In genomic region chr14:99272669-99273024, GRCh38 we compare ENCODE assay signal across 8 cellular contexts. TPM values are rescaled to one million over a fixed set of nuclear protein-coding genes. Genes with fewer than 3 reads are reported as not detected.
A peak's percentile ranks its signal among the peaks of the same experiment; 100 is the strongest.
DNase-seq lines count a peak whose midpoint lies in the region; ATAC-seq and TF ChIP-seq lines count a peak whose summit lies in the region.

No MANE protein-coding gene starts in this region.

- no peaks in the 10 kb centered on the region for H3K9me3 Mint-ChIP-seq in mesothelial cell of epicardium

- H3K9me3 ChIP-seq in HEK293 (ENCODE audit: control insufficient read depth, insufficient read depth, low read depth, low read length) = no peaks in the 10 kb centered on the region

- POLR2A ChIA-PET in HEK293 (lab: Yijun Ruan, JAX) = no interaction called here

- DNase-seq in AG10803 (ENCODE audit: low read depth) (no peak), astrocyte of the hippocampus (ENCODE audit: low read depth, low spot score) (peak; percentile 11), mesothelial cell of epicardium (ENCODE audit: low spot score in 2 of 2, unreplicated experiment in 2 of 2) (no peak), HuH-7 (ENCODE audit: low spot score) (no peak), KG1 (lab: John Stamatoyannopoulos, UW) (no peak)

- peaks cover 37% of the 10 kb centered on the region for H3K27me3 Mint-ChIP-seq in mesothelial cell of epicardium (ENCODE audit: low read depth)

- H3K36me3 Mint-ChIP-seq in mesothelial cell of epicardium = no peaks in the 10 kb centered on the region

- peak overlapping the region; percentile 88 for H3K27ac Mint-ChIP-seq in mesothelial cell of epicardium

- CTCF ChIA-PET in HEK293 (lab: Yijun Ruan, JAX) = interaction anchor here (0.8 to 1.0 kb wide), 2 partner anchors 1280 to 1349 kb away, joined by 3 to 6 read pairs; no protein-coding TSS in a partner anchor

- no peaks in the 10 kb centered on the region; the same call in 1 of the 2 replicates for H3K4me1 ChIP-seq in HEK293 (ENCODE audit: control insufficient read depth, insufficient read depth, low read length)

- H3K4me1 Mint-ChIP-seq in mesothelial cell of epicardium = peaks cover 50% of the 10 kb centered on the region

- no peak for ATAC-seq in GM18909 (IDR thresholded peaks at IDR 0.05; ENCODE audit: poor library complexity, unreplicated experiment)
- ATAC-seq in GM21367 (IDR thresholded peaks at IDR 0.05; ENCODE audit: unreplicated experiment) = no peak

- H3K4me3 ChIP-seq in AG10803 (ENCODE audit: low read length) (peak overlapping the region; percentile 62), HEK293 (ENCODE audit: low read depth, low read length) (peak overlapping the region; percentile 73)

- peak overlapping the region; percentile 83 for H3K4me3 Mint-ChIP-seq in mesothelial cell of epicardium

- no peak for TF ChIP-seq CTCF in AG10803 (conservative IDR thresholded peaks at IDR 0.05; ENCODE audit: low read length)
- TF ChIP-seq CTCF in HEK293 (tag by site-specific recombination; IDR thresholded peaks at IDR 0.05) = no peak
- no peak for TF ChIP-seq CTCF in mesothelial cell of epicardium (IDR thresholded peaks at IDR 0.05; ENCODE audit: unreplicated experiment)

- peak overlapping the region; percentile 31; the same call in 1 of the 2 replicates for H3K27ac ChIP-seq in HEK293 (ENCODE audit: extremely low read depth, low read depth, low read length)

- H3K36me3 ChIP-seq in HEK293 (ENCODE audit: control insufficient read depth in 2 of 2, insufficient read depth in 1 of 2, low read length in 2 of 2) = no peaks in the 10 kb centered on the region

TF ChIP-seq in HEK293, 187 proteins besides CTCF, POLR2A, EP300 and RAD21:
- TF ChIP-seq, protein P1, sequence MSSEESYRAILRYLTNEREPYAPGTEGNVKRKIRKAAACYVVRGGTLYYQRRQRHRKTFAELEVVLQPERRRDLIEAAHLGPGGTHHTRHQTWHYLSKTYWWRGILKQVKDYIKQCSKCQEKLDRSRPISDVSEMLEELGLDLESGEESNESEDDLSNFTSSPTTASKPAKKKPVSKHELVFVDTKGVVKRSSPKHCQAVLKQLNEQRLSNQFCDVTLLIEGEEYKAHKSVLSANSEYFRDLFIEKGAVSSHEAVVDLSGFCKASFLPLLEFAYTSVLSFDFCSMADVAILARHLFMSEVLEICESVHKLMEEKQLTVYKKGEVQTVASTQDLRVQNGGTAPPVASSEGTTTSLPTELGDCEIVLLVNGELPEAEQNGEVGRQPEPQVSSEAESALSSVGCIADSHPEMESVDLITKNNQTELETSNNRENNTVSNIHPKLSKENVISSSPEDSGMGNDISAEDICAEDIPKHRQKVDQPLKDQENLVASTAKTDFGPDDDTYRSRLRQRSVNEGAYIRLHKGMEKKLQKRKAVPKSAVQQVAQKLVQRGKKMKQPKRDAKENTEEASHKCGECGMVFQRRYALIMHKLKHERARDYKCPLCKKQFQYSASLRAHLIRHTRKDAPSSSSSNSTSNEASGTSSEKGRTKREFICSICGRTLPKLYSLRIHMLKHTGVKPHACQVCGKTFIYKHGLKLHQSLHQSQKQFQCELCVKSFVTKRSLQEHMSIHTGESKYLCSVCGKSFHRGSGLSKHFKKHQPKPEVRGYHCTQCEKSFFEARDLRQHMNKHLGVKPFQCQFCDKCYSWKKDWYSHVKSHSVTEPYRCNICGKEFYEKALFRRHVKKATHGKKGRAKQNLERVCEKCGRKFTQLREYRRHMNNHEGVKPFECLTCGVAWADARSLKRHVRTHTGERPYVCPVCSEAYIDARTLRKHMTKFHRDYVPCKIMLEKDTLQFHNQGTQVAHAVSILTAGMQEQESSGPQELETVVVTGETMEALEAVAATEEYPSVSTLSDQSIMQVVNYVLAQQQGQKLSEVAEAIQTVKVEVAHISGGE (tag by site-specific recombination; conservative IDR thresholded peaks at IDR 0.05; ENCODE audit: low read depth) = no peak
- TF ChIP-seq ZFHX2 (tag by site-specific recombination; conservative IDR thresholded peaks at IDR 0.05) = peak; percentile 39; the same call in 1 of the 2 replicates
- TF ChIP-seq ZNF37A (tag by site-specific recombination; IDR thresholded peaks at IDR 0.05) = no peak
- TF ChIP-seq, protein P2, sequence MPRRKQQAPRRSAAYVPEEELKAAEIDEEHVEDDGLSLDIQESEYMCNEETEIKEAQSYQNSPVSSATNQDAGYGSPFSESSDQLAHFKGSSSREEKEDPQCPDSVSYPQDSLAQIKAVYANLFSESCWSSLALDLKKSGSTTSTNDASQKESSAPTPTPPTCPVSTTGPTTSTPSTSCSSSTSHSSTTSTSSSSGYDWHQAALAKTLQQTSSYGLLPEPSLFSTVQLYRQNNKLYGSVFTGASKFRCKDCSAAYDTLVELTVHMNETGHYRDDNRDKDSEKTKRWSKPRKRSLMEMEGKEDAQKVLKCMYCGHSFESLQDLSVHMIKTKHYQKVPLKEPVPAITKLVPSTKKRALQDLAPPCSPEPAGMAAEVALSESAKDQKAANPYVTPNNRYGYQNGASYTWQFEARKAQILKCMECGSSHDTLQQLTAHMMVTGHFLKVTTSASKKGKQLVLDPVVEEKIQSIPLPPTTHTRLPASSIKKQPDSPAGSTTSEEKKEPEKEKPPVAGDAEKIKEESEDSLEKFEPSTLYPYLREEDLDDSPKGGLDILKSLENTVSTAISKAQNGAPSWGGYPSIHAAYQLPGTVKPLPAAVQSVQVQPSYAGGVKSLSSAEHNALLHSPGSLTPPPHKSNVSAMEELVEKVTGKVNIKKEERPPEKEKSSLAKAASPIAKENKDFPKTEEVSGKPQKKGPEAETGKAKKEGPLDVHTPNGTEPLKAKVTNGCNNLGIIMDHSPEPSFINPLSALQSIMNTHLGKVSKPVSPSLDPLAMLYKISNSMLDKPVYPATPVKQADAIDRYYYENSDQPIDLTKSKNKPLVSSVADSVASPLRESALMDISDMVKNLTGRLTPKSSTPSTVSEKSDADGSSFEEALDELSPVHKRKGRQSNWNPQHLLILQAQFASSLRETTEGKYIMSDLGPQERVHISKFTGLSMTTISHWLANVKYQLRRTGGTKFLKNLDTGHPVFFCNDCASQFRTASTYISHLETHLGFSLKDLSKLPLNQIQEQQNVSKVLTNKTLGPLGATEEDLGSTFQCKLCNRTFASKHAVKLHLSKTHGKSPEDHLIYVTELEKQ (tag by site-specific recombination; IDR thresholded peaks at IDR 0.05; ENCODE audit: borderline replicate concordance) = no peak
- no peak for TF ChIP-seq ZNF10 (tag by site-specific recombination; IDR thresholded peaks at IDR 0.05)
- TF ChIP-seq, protein P3, sequence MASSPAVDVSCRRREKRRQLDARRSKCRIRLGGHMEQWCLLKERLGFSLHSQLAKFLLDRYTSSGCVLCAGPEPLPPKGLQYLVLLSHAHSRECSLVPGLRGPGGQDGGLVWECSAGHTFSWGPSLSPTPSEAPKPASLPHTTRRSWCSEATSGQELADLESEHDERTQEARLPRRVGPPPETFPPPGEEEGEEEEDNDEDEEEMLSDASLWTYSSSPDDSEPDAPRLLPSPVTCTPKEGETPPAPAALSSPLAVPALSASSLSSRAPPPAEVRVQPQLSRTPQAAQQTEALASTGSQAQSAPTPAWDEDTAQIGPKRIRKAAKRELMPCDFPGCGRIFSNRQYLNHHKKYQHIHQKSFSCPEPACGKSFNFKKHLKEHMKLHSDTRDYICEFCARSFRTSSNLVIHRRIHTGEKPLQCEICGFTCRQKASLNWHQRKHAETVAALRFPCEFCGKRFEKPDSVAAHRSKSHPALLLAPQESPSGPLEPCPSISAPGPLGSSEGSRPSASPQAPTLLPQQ (tag by site-specific recombination; IDR thresholded peaks at IDR 0.05) = no peak
- TF ChIP-seq ZNF335 (tag by site-specific recombination; conservative IDR thresholded peaks at IDR 0.05) = peak; percentile 64

RNA-seq across cellular contexts. Expression of gene BCL11B, which starts 0.7 kb away (rescaled TPM):
- 11.6 to 12.3 TPM (median 11.8 TPM) in 3 replicates for total RNA-seq in mesothelial cell of epicardium
